In genomic region chr2:241791385-241791784, GRCh38 we compare ENCODE assay signal across 9 cellular contexts. TPM values are rescaled to one million over a fixed set of nuclear protein-coding genes. Genes with fewer than 3 reads are reported as not detected.
"Had no signal": no experiment of that assay in that cellular context is flagged by ENCODE, and none has a peak within 500 bp of the region (broad histone marks: within the 10 kb centered on the region; RNA-seq: fewer than 3 reads in every experiment).

No MANE protein-coding gene starts in this region.

RNA-seq across cellular contexts. Expression of gene GAL3ST2, which starts 14.8 kb away (rescaled TPM):
- total RNA-seq: foreskin keratinocyte, myocyte, pulmonary artery endothelial cell, sciatic nerve, skeletal muscle tissue, upper lobe of right lung had no signal
- polyA plus RNA-seq: foreskin keratinocyte, spleen had no signal

RNA-seq across cellular contexts. Expression of gene NEU4, which starts 17.6 kb away (rescaled TPM):
- total RNA-seq: foreskin keratinocyte, osteocyte, pulmonary artery endothelial cell, sciatic nerve, vagina had no signal
- polyA plus RNA-seq: foreskin keratinocyte had no signal
